In the genomic region with DNA sequence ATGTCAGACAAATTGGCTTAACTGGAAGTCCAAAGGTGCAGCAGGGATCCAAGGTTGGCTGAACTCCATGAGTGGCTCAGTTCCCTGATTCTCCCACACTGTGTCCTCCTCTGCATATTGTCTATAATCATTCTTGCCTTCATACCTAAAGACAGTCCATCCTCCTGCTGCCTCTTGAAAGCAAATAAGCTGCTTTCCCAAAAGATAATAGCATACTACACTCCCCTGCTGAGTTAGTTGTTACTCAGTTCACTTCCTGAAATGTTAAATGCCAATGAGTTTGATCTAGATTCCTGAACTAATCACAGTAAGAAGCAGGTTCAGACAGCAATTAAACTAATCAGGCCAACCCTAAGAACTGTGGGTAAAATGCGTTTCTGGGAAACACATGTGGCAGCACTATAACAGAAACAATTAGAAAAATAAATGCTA, we compare ENCODE assay signal across 10 cellular contexts. TPM values are rescaled to one million over a fixed set of nuclear protein-coding genes. Genes with fewer than 3 reads are reported as not detected.
DNase-seq lines count a peak whose midpoint lies in the region; FAIRE-seq and TF ChIP-seq lines count a peak whose summit lies in the region.
"Had no signal": no experiment of that assay in that cellular context is flagged by ENCODE, and none has a peak within 500 bp of the region (broad histone marks: within the 10 kb centered on the region; RNA-seq: fewer than 3 reads in every experiment).

No MANE protein-coding gene starts in this region.

- peaks cover 4% of the 10 kb centered on the region for H3K36me3 Mint-ChIP-seq in nephron (ENCODE audit: low read depth)

- H3K27me3 Mint-ChIP-seq in nephron (ENCODE audit: low read depth), result no peaks in the 10 kb centered on the region

- no peak for TF ChIP-seq POLR2A in H54 (IDR thresholded peaks at IDR 0.05; ENCODE audit: low read depth, low read length)

- DNase-seq in EH (ENCODE audit: low read depth), result peak; percentile 6
- DNase-seq in M059J (ENCODE audit: low read depth), result peak; percentile 32
- DNase-seq in cerebellar cortex (ENCODE audit: low spot score), result peak; percentile 39
- DNase-seq in NOMO-1 (lab: John Stamatoyannopoulos, UW; ENCODE audit: unreplicated experiment in 2 of 2), result no peak
- no peak for DNase-seq in NCI-H774 (lab: John Stamatoyannopoulos, UW)
- DNase-seq in COLO668 (lab: John Stamatoyannopoulos, UW; ENCODE audit: unreplicated experiment), result no peak
- no peak for DNase-seq in H54 (ENCODE audit: insufficient read length, low spot score)
- DNase-seq: activated effector memory CD4-positive, alpha-beta T cell treated with anti-CD3 and anti-CD28 coated beads, Interleukin-2, amount 50 U/mL, for 16 hours; NCI-H1436 treated with DMSO at 0.1 percent for 48 hours had no signal

- no peak for FAIRE-seq in H54 (lab: Jason Lieb, UNC)

- peak overlapping the region; percentile 79 to 86 (median 84) for H3K4me3 Mint-ChIP-seq in nephron

- H3K27ac Mint-ChIP-seq in nephron, result peak overlapping the region; percentile 70 to 95 (median 92)

- H3K9me3 Mint-ChIP-seq in nephron, result no peaks in the 10 kb centered on the region

- TF ChIP-seq CTCF in nephron (IDR thresholded peaks at IDR 0.05; ENCODE audit: unreplicated experiment in 3 of 3), result no peak

- peaks cover 61% of the 10 kb centered on the region for H3K4me1 Mint-ChIP-seq in nephron

RNA-seq across cellular contexts. Expression of gene BOLA1, which starts 51.0 kb away (rescaled TPM):
- total RNA-seq in M059J (2014; rRNA removed; shearing (Covaris generic)), result 5.9 and 10.3 TPM in 2 replicates

Comparison
In these comparisons a context has a peak if more than half of its experiments do, and no peak if none do; other contexts are left out.
1. DNase-seq: peak in EH (single experiment), M059J (single experiment) and cerebellar cortex (single experiment); none in NOMO-1 (0 of 2), NCI-H774 (single experiment), COLO668 (single experiment) and H54 (single experiment).